In the genomic region with DNA sequence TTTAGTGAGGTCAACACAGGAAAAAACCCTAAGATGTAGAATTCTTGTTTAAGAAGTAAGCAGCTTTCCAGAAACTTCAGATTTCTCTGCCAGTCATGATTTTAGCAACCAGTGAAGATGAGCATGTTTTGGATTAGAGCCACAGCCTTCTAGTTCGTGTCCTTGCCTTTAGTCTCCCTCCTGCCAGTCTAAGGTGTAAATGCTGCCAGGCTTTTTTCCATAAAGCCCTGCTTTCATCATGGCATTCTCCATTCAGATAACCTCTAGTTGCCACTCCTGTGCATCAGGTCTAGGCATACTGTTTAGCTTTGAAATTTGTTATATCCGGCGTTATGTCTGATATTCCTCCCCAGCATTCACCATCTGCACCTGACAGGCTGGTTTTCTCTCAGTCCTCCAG, we compare ENCODE assay signal across 23 cellular contexts.
"Had no signal": no experiment of that assay in that cellular context is flagged by ENCODE, and none has a peak within 500 bp of the region (broad histone marks: within the 10 kb centered on the region; RNA-seq: fewer than 3 reads in every experiment).

No MANE protein-coding gene starts in this region.

- DNase-seq: activated CD4-positive, alpha-beta memory T cell treated with anti-CD3 and anti-CD28 coated beads for 36 hours; activated CD4-positive, alpha-beta T cell treated with anti-CD3 and anti-CD28 coated beads for 36 hours; activated CD4-positive, alpha-beta T cell treated with anti-CD3 and anti-CD28 coated beads, Interleukin-2, amount 10 ng/mL, durations not matched to agents 24 days and 14 days; activated CD4-positive, CD25-positive, alpha-beta regulatory T cell; activated CD4-positive, CD25-positive, alpha-beta regulatory T cell treated with anti-CD3 and anti-CD28 coated beads, Interleukin-2, amount 50 U/mL, for 72 hours; activated CD8-positive, alpha-beta memory T cell treated with anti-CD3 and anti-CD28 coated beads, Interleukin-2, amount 10 ng/mL, durations not matched to agents 7 days and 5 days; activated CD8-positive, alpha-beta memory T cell treated with anti-CD3 and anti-CD28 coated beads, Interleukin-2, amount 50 U/mL, for 4 hours; activated CD8-positive, alpha-beta T cell treated with anti-CD3 and anti-CD28 coated beads, Interleukin-2, amount 10 ng/mL, durations not matched to agents 7 days and 5 days; activated effector memory CD4-positive, alpha-beta T cell treated with anti-CD3 and anti-CD28 coated beads, Interleukin-2, amount 50 U/mL, for 16 hours; activated naive CD4-positive, alpha-beta T cell treated with anti-CD3 and anti-CD28 coated beads for 36 hours; activated naive CD8-positive, alpha-beta T cell treated with anti-CD3 and anti-CD28 coated beads for 36 hours; activated naive CD8-positive, alpha-beta T cell treated with anti-CD3 and anti-CD28 coated beads, Interleukin-2, amount 50 U/mL, for 24 hours; activated T-cell treated with anti-CD3 and anti-CD28 coated beads, Interleukin-2, amount 50 U/mL, for 1 hour; activated T-cell treated with anti-CD3 and anti-CD28 coated beads, Interleukin-2, amount 50 U/mL, for 48 hours; adrenal gland; central memory CD4-positive, alpha-beta T cell; colonic mucosa; effector memory CD4-positive, alpha-beta T cell; endodermal cell; foreskin fibroblast had no signal

- H3K27ac ChIP-seq: adrenal gland, ascending aorta, breast epithelium, cardiac muscle cell, colonic mucosa had no signal
